ENCODE assay signal across 1 cellular context in genomic region chr2:61356261-61356957, GRCh38.
TF ChIP-seq lines count a peak whose summit lies in the region.

No MANE protein-coding gene starts in this region.

TF ChIP-seq in HepG2, 621 proteins besides CTCF, POLR2A, EP300 and RAD21 (continued from another document and continues in another):
- TF ChIP-seq HINFP (CRISPR knock-in tag; IDR thresholded peaks at IDR 0.05; ENCODE audit: low read depth) (no peak), POLR2AphosphoS5 (IDR thresholded peaks at IDR 0.05; ENCODE audit: low read depth, low read length) (no peak), HNRNPH1 (optimal IDR thresholded peaks at IDR 0.05; ENCODE audit: low read depth, low read length) (no peak), ZSCAN21 (CRISPR knock-in tag; IDR thresholded peaks at IDR 0.05; ENCODE audit: borderline replicate concordance) (no peak), ZNF569 (CRISPR knock-in tag; IDR thresholded peaks at IDR 0.05; ENCODE audit: borderline replicate concordance) (no peak), ZMYM4 (CRISPR knock-in tag; IDR thresholded peaks at IDR 0.05) (no peak), RARA (CRISPR knock-in tag; IDR thresholded peaks at IDR 0.05) (no peak), KLF9 (CRISPR knock-in tag; IDR thresholded peaks at IDR 0.05; ENCODE audit: low read depth) (no peak), POGZ (CRISPR knock-in tag; IDR thresholded peaks at IDR 0.05) (peak; percentile 47; the same call in 1 of the 2 replicates), DMAP1 (CRISPR knock-in tag; IDR thresholded peaks at IDR 0.05) (no peak), TBX3 (IDR thresholded peaks at IDR 0.05; ENCODE audit: borderline replicate concordance) (peak; percentile 21; the same call in 1 of the 2 replicates), ZBTB49 (CRISPR knock-in tag; IDR thresholded peaks at IDR 0.05; ENCODE audit: borderline replicate concordance) (no peak), NFE2L2 (IDR thresholded peaks at IDR 0.05; ENCODE audit: low read length) (0 out of 2 replicates have a peak, but pooled peaks have one; percentile 8), DNMT1 (CRISPR knock-in tag; IDR thresholded peaks at IDR 0.05) (no peak), TERF1 (CRISPR knock-in tag; IDR thresholded peaks at IDR 0.05) (no peak), FUBP1 (CRISPR knock-in tag; IDR thresholded peaks at IDR 0.05; ENCODE audit: borderline replicate concordance) (no peak), ETV5 (CRISPR knock-in tag; IDR thresholded peaks at IDR 0.05; ENCODE audit: borderline replicate concordance) (no peak), ZNF225 (CRISPR knock-in tag; IDR thresholded peaks at IDR 0.05) (no peak), SALL1 (CRISPR knock-in tag; IDR thresholded peaks at IDR 0.05) (no peak), ZNF362 (CRISPR knock-in tag; IDR thresholded peaks at IDR 0.05; ENCODE audit: borderline replicate concordance) (peak; percentile 53; the same call in 1 of the 2 replicates), SPEN (CRISPR knock-in tag; IDR thresholded peaks at IDR 0.05; ENCODE audit: low read depth) (no peak), NFE2 (CRISPR knock-in tag; IDR thresholded peaks at IDR 0.05) (no peak), ZNF670 (CRISPR knock-in tag; IDR thresholded peaks at IDR 0.05; ENCODE audit: borderline replicate concordance) (no peak), ZBED4 (CRISPR knock-in tag; IDR thresholded peaks at IDR 0.05; ENCODE audit: borderline replicate concordance) (no peak), MTA1 (CRISPR knock-in tag; IDR thresholded peaks at IDR 0.05; ENCODE audit: borderline replicate concordance) (no peak), ZGPAT (CRISPR knock-in tag; IDR thresholded peaks at IDR 0.05) (0 out of 2 replicates have a peak, but pooled peaks have one; percentile 27), ZNF367 (CRISPR knock-in tag; IDR thresholded peaks at IDR 0.05; ENCODE audit: borderline replicate concordance) (no peak), PAF1 (CRISPR knock-in tag; IDR thresholded peaks at IDR 0.05) (no peak), ZFP1 (CRISPR knock-in tag; IDR thresholded peaks at IDR 0.05) (no peak), MYNN (CRISPR knock-in tag; IDR thresholded peaks at IDR 0.05; ENCODE audit: low read depth) (no peak), ZNF614 (CRISPR knock-in tag; IDR thresholded peaks at IDR 0.05; ENCODE audit: borderline replicate concordance) (no peak), ZNF703 (CRISPR knock-in tag; IDR thresholded peaks at IDR 0.05; ENCODE audit: borderline replicate concordance) (no peak), SOX5 (CRISPR knock-in tag; IDR thresholded peaks at IDR 0.05; ENCODE audit: borderline replicate concordance) (0 out of 2 replicates have a peak, but pooled peaks have one; percentile 2), MIER3 (CRISPR knock-in tag; IDR thresholded peaks at IDR 0.05; ENCODE audit: borderline replicate concordance) (no peak), ZNF7 (CRISPR knock-in tag; IDR thresholded peaks at IDR 0.05) (no peak), MZF1 (CRISPR knock-in tag; IDR thresholded peaks at IDR 0.05; ENCODE audit: borderline replicate concordance) (no peak), CREB3 (CRISPR knock-in tag; IDR thresholded peaks at IDR 0.05) (no peak), IKZF5 (CRISPR knock-in tag; IDR thresholded peaks at IDR 0.05) (no peak), MED1 (CRISPR knock-in tag; IDR thresholded peaks at IDR 0.05) (no peak), NR0B2 (CRISPR knock-in tag; IDR thresholded peaks at IDR 0.05) (no peak), NR1H2 (CRISPR knock-in tag; IDR thresholded peaks at IDR 0.05; ENCODE audit: borderline replicate concordance, low read depth) (no peak), ZBTB4 (CRISPR knock-in tag; IDR thresholded peaks at IDR 0.05; ENCODE audit: borderline replicate concordance) (peak; percentile 31; the same call in 1 of the 2 replicates), SP5 (CRISPR knock-in tag; IDR thresholded peaks at IDR 0.05; ENCODE audit: borderline replicate concordance, low read depth) (no peak), ZNF558 (CRISPR knock-in tag; IDR thresholded peaks at IDR 0.05; ENCODE audit: borderline replicate concordance) (no peak)
